ENCODE assay signal across 9 cellular contexts in the genomic region with DNA sequence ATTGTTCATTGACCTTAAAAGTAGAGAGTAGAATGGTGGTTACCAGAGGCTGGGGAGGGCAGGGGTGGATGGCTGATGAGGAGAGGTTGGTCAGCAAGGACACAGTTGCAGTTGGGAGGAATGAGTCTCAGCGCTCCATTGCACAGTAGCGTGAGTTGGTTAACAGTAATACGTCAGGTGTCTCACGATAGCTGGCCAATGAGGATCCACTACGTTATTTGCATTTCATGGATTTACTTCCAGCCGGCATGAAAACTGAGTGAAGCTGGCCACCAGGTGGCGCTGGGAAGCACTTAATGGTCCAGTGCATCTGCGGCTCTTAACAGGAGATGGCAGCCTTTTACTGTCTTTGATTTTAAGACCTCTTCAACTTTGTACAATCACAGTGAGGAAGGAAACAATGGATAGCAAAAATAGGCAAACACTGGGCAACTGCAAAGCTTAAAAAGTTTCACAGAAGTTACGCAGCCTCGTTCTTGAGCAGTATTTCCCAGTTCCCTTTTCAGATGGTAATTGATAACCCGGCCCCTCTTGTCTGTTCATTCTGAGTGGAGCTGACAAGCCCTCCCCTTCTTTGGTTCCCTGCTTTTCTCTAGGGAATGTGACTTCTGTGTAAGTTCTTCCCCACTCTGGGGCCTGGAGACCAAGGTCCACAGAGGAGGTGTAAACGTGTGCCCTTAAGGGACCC. TPM values are rescaled to one million over a fixed set of nuclear protein-coding genes. Genes with fewer than 3 reads are reported as not detected.
A peak's percentile ranks its signal among the peaks of the same experiment; 100 is the strongest.
DNase-seq lines count a peak whose midpoint lies in the region; ATAC-seq and TF ChIP-seq lines count a peak whose summit lies in the region.
"Had no signal": no experiment of that assay in that cellular context is flagged by ENCODE, and none has a peak within 500 bp of the region (broad histone marks: within the 10 kb centered on the region; RNA-seq: fewer than 3 reads in every experiment).

No MANE protein-coding gene starts in this region.

- no peak overlapping the region; the same call in 1 of the 2 replicates for H3K27ac ChIP-seq in C4-2B

- H3K9me3 Mint-ChIP-seq in chondrocyte (ENCODE audit: low read depth), result no peaks in the 10 kb centered on the region
- H3K9me3 Mint-ChIP-seq: activated naive CD4-positive, alpha-beta T cell treated with anti-CD3 and anti-CD28 coated beads, Interleukin-2, amount 50 U/mL, for 24 hours had no signal

- no peaks in the 10 kb centered on the region for H3K36me3 Mint-ChIP-seq in chondrocyte (ENCODE audit: low read depth)
- H3K36me3 Mint-ChIP-seq: activated naive CD4-positive, alpha-beta T cell treated with anti-CD3 and anti-CD28 coated beads, Interleukin-2, amount 50 U/mL, for 24 hours had no signal

- H3K4me3 Mint-ChIP-seq in chondrocyte (ENCODE audit: unreplicated experiment), result peak overlapping the region; percentile 21
- H3K4me3 Mint-ChIP-seq: activated naive CD4-positive, alpha-beta T cell treated with anti-CD3 and anti-CD28 coated beads, Interleukin-2, amount 50 U/mL, for 24 hours had no signal

- peaks cover 3% of the 10 kb centered on the region for H3K27me3 Mint-ChIP-seq in chondrocyte (ENCODE audit: low read depth)
- H3K27me3 Mint-ChIP-seq: activated naive CD4-positive, alpha-beta T cell treated with anti-CD3 and anti-CD28 coated beads, Interleukin-2, amount 50 U/mL, for 24 hours had no signal

- ATAC-seq in GM19372 (IDR thresholded peaks at IDR 0.05; ENCODE audit: low read depth, unreplicated experiment) (peak; percentile 91), HG03457 (IDR thresholded peaks at IDR 0.05; ENCODE audit: unreplicated experiment) (peak; percentile 81)

- H3K4me1 Mint-ChIP-seq in chondrocyte (ENCODE audit: low read depth), result peaks cover 31% of the 10 kb centered on the region

- H3K27ac Mint-ChIP-seq in chondrocyte (ENCODE audit: unreplicated experiment), result peak overlapping the region; percentile 68
- H3K27ac Mint-ChIP-seq: activated naive CD4-positive, alpha-beta T cell treated with anti-CD3 and anti-CD28 coated beads, Interleukin-2, amount 50 U/mL, for 24 hours had no signal

- DNase-seq in NCI-H510A treated with DMSO at 0.1 percent for 48 hours (lab: John Stamatoyannopoulos, UW), result peak; percentile 64
- DNase-seq in activated CD4-positive, alpha-beta T cell treated with anti-CD3 and anti-CD28 coated beads for 1 hour, result peak; percentile 77
- no peak for DNase-seq in chondrocyte (ENCODE audit: low spot score)
- DNase-seq in left kidney (ENCODE audit: low read depth, low spot score), result peak; percentile 95
- peak; percentile 88 for DNase-seq in stimulated activated CD4-positive, alpha-beta T cell treated with anti-CD3 and anti-CD28 coated beads, Interleukin-4, amount 100 ng/mL, for 24 hours

- TF ChIP-seq CTCF in C4-2B (conservative IDR thresholded peaks at IDR 0.05) (peak; percentile 99), chondrocyte (IDR thresholded peaks at IDR 0.05) (peak; percentile 100)

RNA-seq across cellular contexts. Expression of a gene that starts 23.7 kb away (rescaled TPM):
- 4.1 to 5.3 TPM (median 4.9 TPM) in 3 replicates for total RNA-seq in chondrocyte
